1 cellular context compared by ENCODE assay signal in the genomic region with DNA sequence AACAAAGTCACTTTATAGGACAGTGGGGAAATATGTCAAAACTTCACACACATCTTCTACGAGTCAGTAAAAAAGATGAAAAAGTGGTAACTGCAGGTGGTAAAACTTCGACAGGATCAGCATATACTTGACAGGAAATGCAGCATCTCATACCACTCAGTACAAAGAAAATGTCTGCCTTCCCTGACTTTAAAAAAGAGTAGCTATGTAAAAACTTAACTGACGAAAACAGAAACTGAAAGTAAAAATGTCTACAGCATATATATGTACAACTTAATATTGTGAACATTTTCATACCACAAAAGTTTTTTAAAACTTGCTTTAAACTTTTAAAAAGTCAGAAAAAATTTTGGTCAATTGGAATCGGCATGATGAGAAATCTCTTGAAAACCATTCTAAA.
TF ChIP-seq lines count a peak whose summit lies in the region.

No MANE protein-coding gene starts in this region.

TF ChIP-seq in HCT116, 20 proteins besides CTCF, POLR2A, EP300 and RAD21 (continued from another document):
- TF ChIP-seq, protein P1, sequence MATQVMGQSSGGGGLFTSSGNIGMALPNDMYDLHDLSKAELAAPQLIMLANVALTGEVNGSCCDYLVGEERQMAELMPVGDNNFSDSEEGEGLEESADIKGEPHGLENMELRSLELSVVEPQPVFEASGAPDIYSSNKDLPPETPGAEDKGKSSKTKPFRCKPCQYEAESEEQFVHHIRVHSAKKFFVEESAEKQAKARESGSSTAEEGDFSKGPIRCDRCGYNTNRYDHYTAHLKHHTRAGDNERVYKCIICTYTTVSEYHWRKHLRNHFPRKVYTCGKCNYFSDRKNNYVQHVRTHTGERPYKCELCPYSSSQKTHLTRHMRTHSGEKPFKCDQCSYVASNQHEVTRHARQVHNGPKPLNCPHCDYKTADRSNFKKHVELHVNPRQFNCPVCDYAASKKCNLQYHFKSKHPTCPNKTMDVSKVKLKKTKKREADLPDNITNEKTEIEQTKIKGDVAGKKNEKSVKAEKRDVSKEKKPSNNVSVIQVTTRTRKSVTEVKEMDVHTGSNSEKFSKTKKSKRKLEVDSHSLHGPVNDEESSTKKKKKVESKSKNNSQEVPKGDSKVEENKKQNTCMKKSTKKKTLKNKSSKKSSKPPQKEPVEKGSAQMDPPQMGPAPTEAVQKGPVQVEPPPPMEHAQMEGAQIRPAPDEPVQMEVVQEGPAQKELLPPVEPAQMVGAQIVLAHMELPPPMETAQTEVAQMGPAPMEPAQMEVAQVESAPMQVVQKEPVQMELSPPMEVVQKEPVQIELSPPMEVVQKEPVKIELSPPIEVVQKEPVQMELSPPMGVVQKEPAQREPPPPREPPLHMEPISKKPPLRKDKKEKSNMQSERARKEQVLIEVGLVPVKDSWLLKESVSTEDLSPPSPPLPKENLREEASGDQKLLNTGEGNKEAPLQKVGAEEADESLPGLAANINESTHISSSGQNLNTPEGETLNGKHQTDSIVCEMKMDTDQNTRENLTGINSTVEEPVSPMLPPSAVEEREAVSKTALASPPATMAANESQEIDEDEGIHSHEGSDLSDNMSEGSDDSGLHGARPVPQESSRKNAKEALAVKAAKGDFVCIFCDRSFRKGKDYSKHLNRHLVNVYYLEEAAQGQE (IDR thresholded peaks at IDR 0.05; ENCODE audit: low read depth), result no peak
- TF ChIP-seq EGR1 (IDR thresholded peaks at IDR 0.05; ENCODE audit: low read depth) (no peak), FOSL1 (IDR thresholded peaks at IDR 0.05; ENCODE audit: low read depth) (no peak)
